Comparison of ENCODE assay signal across 14 cellular contexts in genomic region chr2:63866009-63866709, GRCh38. TPM values are rescaled to one million over a fixed set of nuclear protein-coding genes. Genes with fewer than 3 reads are reported as not detected.
DNase-seq lines count a peak whose midpoint lies in the region; ATAC-seq, FAIRE-seq and TF ChIP-seq lines count a peak whose summit lies in the region.
"Had no signal": no experiment of that assay in that cellular context is flagged by ENCODE, and none has a peak within 500 bp of the region (broad histone marks: within the 10 kb centered on the region; RNA-seq: fewer than 3 reads in every experiment).

No MANE protein-coding gene starts in this region.

- H3K4me3 Mint-ChIP-seq in CD8-positive, alpha-beta memory T cell: peak overlapping the region in 5 of 7 donors; percentile 0 to 42 (median 34)
- H3K4me3 Mint-ChIP-seq: activated CD4-positive, alpha-beta T cell treated with anti-CD3 and anti-CD28 coated beads for 36 hours had no signal

- no peak overlapping the region for H3K9ac ChIP-seq in keratinocyte (ENCODE audit: control insufficient read depth, extremely low read depth, insufficient read depth, low read length)

- H3K36me3 ChIP-seq in CD8-positive, alpha-beta memory T cell (ENCODE audit: insufficient read depth, low read length): peaks cover 9% of the 10 kb centered on the region
- H3K36me3 ChIP-seq in KOPT-K1 (ENCODE audit: insufficient read depth, low read length) (peaks cover 98% of the 10 kb centered on the region), keratinocyte (ENCODE audit: control insufficient read depth in 2 of 2, extremely low read depth in 1 of 2, insufficient read depth in 2 of 2, low read length in 2 of 2) (peaks cover 5% of the 10 kb centered on the region in 2 experiments), brain microvascular endothelial cell (replicated peaks) (peaks cover 16% of the 10 kb centered on the region), uterus (no peaks in the 10 kb centered on the region)

- no peaks in the 10 kb centered on the region for H3K27me3 ChIP-seq in CD8-positive, alpha-beta memory T cell (ENCODE audit: insufficient read depth, low read length, poor library complexity, severe bottlenecking)
- H3K27me3 ChIP-seq in keratinocyte (ENCODE audit: control insufficient read depth, extremely low read depth, insufficient read depth, low read length) (no peaks in the 10 kb centered on the region), brain microvascular endothelial cell (replicated peaks) (no peaks in the 10 kb centered on the region), uterus (no peaks in the 10 kb centered on the region)
- H3K27me3 ChIP-seq: esophagus muscularis mucosa had no signal

- ATAC-seq in GM18517 (IDR thresholded peaks at IDR 0.05; ENCODE audit: unreplicated experiment): peak; percentile 57
- ATAC-seq: activated CD4-positive, alpha-beta T cell treated with anti-CD3 and anti-CD28 coated beads for 36 hours; mucosa of descending colon had no signal

- peaks cover 21 to 57% (median 29%) of the 10 kb centered on the region in 3 donors for H3K4me1 Mint-ChIP-seq in CD8-positive, alpha-beta memory T cell

- no peaks in the 10 kb centered on the region for H3K9me3 Mint-ChIP-seq in CD8-positive, alpha-beta memory T cell

- FAIRE-seq in keratinocyte (lab: Jason Lieb, UNC) (peak; percentile 44), urothelium cell line (lab: Jason Lieb, UNC) (no peak)
- FAIRE-seq: colon had no signal

- CTCF ChIA-PET in CD8-positive, alpha-beta memory T cell (lab: Charles Lee): interaction anchor here (0.6 to 1.2 kb wide), 2 partner anchors 24 to 227 kb away, joined by 3 to 4 read pairs; partner anchors contain the start of gene UGP2

- no peak for TF ChIP-seq POLR2A in uterus (IDR thresholded peaks at IDR 0.05)

- DNase-seq in CD8-positive, alpha-beta memory T cell: peak in 1 of 5 donors; percentile 12
- DNase-seq in keratinocyte (ENCODE audit: low read depth, low spot score) (no peak), brain microvascular endothelial cell (no peak), NCI-H146 (lab: John Stamatoyannopoulos, UW) (no peak), urothelium cell line (ENCODE audit: low spot score) (no peak), uterus (no peak)
- DNase-seq: activated CD4-positive, alpha-beta T cell treated with anti-CD3 and anti-CD28 coated beads for 36 hours; mucosa of descending colon; NCI-H2029; retina had no signal

- H3K4me2 ChIP-seq in keratinocyte (ENCODE audit: control insufficient read depth, extremely low read depth, insufficient read depth, low read depth, low read length): no peak overlapping the region

- H3K9me1 ChIP-seq in keratinocyte (ENCODE audit: control insufficient read depth, extremely low read depth, insufficient read depth, low read length): no peaks in the 10 kb centered on the region

- no peaks in the 10 kb centered on the region for H4K20me1 ChIP-seq in keratinocyte (ENCODE audit: control insufficient read depth, extremely low read depth, insufficient read depth, low read length)

- H2AFZ ChIP-seq in keratinocyte (ENCODE audit: control insufficient read depth, low read length): no peak overlapping the region

- dilution Hi-C loops in keratinocyte (cut with MboI; ENCODE audit: extremely low pct_ligation_motif_present, low sequenced_read_pairs): no loop called here

- in situ Hi-C loops in brain microvascular endothelial cell (cut with HindIII; ENCODE audit: low pct_ligation_motif_present, low sequenced_read_pairs): no loop called here

- no peak for TF ChIP-seq CTCF in keratinocyte (optimal IDR thresholded peaks at IDR 0.05 in 1 of 3, IDR thresholded peaks at IDR 0.05 in 1 of 3, conservative IDR thresholded peaks at IDR 0.05 in 1 of 3; ENCODE audit: extremely low read depth in 1 of 3, insufficient read depth in 2 of 3, low read length in 3 of 3)
- TF ChIP-seq CTCF in brain microvascular endothelial cell (IDR thresholded peaks at IDR 0.05; ENCODE audit: low read depth, low read length, missing control alignments): no peak
- TF ChIP-seq CTCF in uterus (IDR thresholded peaks at IDR 0.05): no peak

- no peak overlapping the region for H3K27ac ChIP-seq in CD8-positive, alpha-beta memory T cell (ENCODE audit: low read depth, low read length)
- H3K27ac ChIP-seq in KOPT-K1 (ENCODE audit: low read depth, low read length, poor library complexity, severe bottlenecking) (peak overlapping the region; percentile 0), keratinocyte (ENCODE audit: control insufficient read depth, insufficient read depth, low read length) (no peak overlapping the region), brain microvascular endothelial cell (no peak overlapping the region), uterus (no peak overlapping the region)
- H3K27ac ChIP-seq: esophagus muscularis mucosa had no signal

- H3K27ac Mint-ChIP-seq in CD8-positive, alpha-beta memory T cell: peak overlapping the region in 7 of 8 donors; percentile 26 to 84 (median 76)
- H3K27ac Mint-ChIP-seq: activated CD4-positive, alpha-beta T cell treated with anti-CD3 and anti-CD28 coated beads for 36 hours had no signal

- H3K9me3 ChIP-seq in CD8-positive, alpha-beta memory T cell (ENCODE audit: low read length): no peaks in the 10 kb centered on the region
- no peaks in the 10 kb centered on the region for H3K9me3 ChIP-seq in KOPT-K1 (ENCODE audit: insufficient read depth, low read length, poor library complexity, severe bottlenecking)
- H3K9me3 ChIP-seq in keratinocyte (ENCODE audit: control insufficient read depth, low read depth, low read length): no peaks in the 10 kb centered on the region
- no peaks in the 10 kb centered on the region for H3K9me3 ChIP-seq in uterus
- H3K9me3 ChIP-seq: esophagus muscularis mucosa, mucosa of descending colon had no signal

- POLR2A ChIA-PET in CD8-positive, alpha-beta memory T cell (lab: Charles Lee): interaction anchor here (0.9 to 2.2 kb wide), 2 partner anchors 25 kb away, joined by 3 to 7 read pairs; partner anchors contain the start of gene UGP2

- H3K79me2 ChIP-seq in keratinocyte (ENCODE audit: control insufficient read depth, insufficient read depth, low read length): peaks cover 37% of the 10 kb centered on the region

- peaks cover 0 to 63% (median 16%) of the 10 kb centered on the region in 3 donors for H3K36me3 Mint-ChIP-seq in CD8-positive, alpha-beta memory T cell

- H3K4me3 ChIP-seq in CD8-positive, alpha-beta memory T cell (ENCODE audit: low read length): no peak overlapping the region
- H3K4me3 ChIP-seq in keratinocyte (ENCODE audit: control insufficient read depth in 2 of 3, extremely low read depth in 1 of 3, insufficient read depth in 2 of 3, low read depth in 1 of 3, low read length in 3 of 3): no peak overlapping the region
- no peak overlapping the region for H3K4me3 ChIP-seq in brain microvascular endothelial cell (ENCODE audit: low read depth, low read length)
- H3K4me3 ChIP-seq in uterus: no peak overlapping the region
- H3K4me3 ChIP-seq: esophagus muscularis mucosa, mucosa of descending colon had no signal

- H3K4me1 ChIP-seq in CD8-positive, alpha-beta memory T cell (ENCODE audit: insufficient read depth, low read length): peaks cover 6% of the 10 kb centered on the region
- H3K4me1 ChIP-seq in keratinocyte (ENCODE audit: control insufficient read depth, extremely low read depth, insufficient read depth, low read length) (peaks cover 49% of the 10 kb centered on the region), uterus (peaks cover 0 to 4% of the 10 kb centered on the region in 2 donors)

- no peaks in the 10 kb centered on the region for H3K27me3 Mint-ChIP-seq in CD8-positive, alpha-beta memory T cell
- H3K27me3 Mint-ChIP-seq: activated CD4-positive, alpha-beta T cell treated with anti-CD3 and anti-CD28 coated beads for 36 hours had no signal

- intact Hi-C loops in uterus (cut with DNase I; ENCODE audit: low total_unique reads): no loop called here

RNA-seq across cellular contexts. Expression of gene UGP2, which starts 24.5 kb away (rescaled TPM):
- total RNA-seq in CD8-positive, alpha-beta memory T cell: 10 to 100 TPM; 59.2 to 59.8 TPM
- polyA plus RNA-seq in CD8-positive, alpha-beta memory T cell: 131 TPM
- polyA plus RNA-seq in keratinocyte: 168 to 260 TPM (median 219 TPM) in 3 replicates
- polyA plus RNA-seq in keratinocyte (2011; ENCODE audit: low read depth): 138 TPM
- 203 and 359 TPM in 2 replicates for polyA plus RNA-seq in keratinocyte (2011; cell fraction: cytosol; rRNA removed)
- polyA plus RNA-seq in keratinocyte (2011; cell fraction: nucleus; rRNA removed): 230 and 294 TPM in 2 replicates
- 186 and 192 TPM in 2 replicates for polyA plus RNA-seq in keratinocyte (2012; ENCODE audit: low replicate concordance)
- 8.8 to 123 TPM (median 69.9 TPM) in 3 replicates for polyA minus RNA-seq in keratinocyte
- polyA minus RNA-seq in keratinocyte (2011; cell fraction: cytosol; rRNA and poly(A)+ RNA removed): 138 TPM
- polyA minus RNA-seq in keratinocyte (2011; cell fraction: nucleus; rRNA and poly(A)+ RNA removed): 92.7 and 216 TPM in 2 replicates
- 100 to 1,000 TPM in 2 of 4 donors, 10 to 100 TPM in 2; 90.7 to 181 (median 106) TPM for total RNA-seq in uterus
